8 cellular contexts compared by ENCODE assay signal in the genomic region with DNA sequence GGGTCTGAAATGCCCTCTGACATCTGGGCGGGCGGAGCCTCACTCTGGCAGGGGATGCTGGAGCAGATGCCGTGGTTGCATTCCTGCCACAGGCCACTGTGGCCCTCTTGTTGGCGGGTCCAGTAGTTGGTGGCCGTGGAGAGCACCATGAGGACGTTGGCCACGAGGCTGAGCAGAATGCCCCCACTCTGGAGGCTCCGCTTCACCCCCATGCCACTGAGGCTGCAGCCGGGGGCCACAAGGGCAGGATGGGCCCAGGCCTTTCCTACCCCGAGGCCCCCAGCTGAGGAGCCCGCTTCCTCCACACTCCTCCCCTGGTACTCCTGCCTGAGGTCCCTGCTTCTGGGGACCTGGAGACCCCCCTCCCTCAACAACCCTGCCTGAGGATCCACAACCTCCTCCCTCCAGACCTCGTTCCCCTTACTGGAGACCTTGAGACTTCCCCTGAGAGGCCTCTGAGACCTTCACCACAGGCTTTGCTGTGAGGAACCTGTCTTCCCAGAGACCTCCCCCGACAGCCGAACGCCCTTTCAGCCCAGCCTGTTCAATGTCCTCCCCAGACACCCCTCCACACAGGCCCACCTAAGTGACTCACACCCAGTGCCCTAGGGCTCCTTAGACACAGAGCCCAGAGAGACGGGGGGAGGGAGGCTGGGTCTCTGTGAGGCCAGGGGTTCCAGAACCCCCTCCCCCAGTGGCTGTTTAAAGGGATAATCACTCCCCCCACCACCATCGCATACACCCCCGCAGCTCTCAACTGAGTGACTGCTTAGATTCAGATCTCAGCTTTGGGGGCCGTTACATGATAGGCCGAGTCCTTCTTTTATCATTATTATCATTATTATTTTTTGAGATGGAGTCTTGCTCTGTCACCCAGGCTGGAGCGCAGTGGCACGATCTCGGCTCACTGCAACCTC. TPM values are rescaled to one million over a fixed set of nuclear protein-coding genes. Genes with fewer than 3 reads are reported as not detected.
DNase-seq lines count a peak whose midpoint lies in the region; ATAC-seq and TF ChIP-seq lines count a peak whose summit lies in the region.

A gene with protein sequence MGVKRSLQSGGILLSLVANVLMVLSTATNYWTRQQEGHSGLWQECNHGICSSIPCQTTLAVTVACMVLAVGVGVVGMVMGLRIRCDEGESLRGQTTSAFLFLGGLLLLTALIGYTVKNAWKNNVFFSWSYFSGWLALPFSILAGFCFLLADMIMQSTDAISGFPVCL (minus strand): TSS at position 638 of the 917 bp plus-strand sequence. CDS start 426 bp downstream, at position 212.

- peaks cover 61 to 83% (median 77%) of the 10 kb centered on the region in 4 donors for H3K4me1 Mint-ChIP-seq in naive thymus-derived CD8-positive, alpha-beta T cell

- no peaks in the 10 kb centered on the region for H3K36me3 Mint-ChIP-seq in naive thymus-derived CD8-positive, alpha-beta T cell

- H3K4me1 ChIP-seq in SJCRH30 = peaks cover 7% of the 10 kb centered on the region; the same call in 1 of the 2 replicates
- H3K4me1 ChIP-seq in duodenal mucosa (ENCODE audit: control insufficient read depth in 1 of 2, insufficient read depth in 2 of 2, low read length in 2 of 2) = peaks cover 6 to 26% of the 10 kb centered on the region in 2 donors

- no peaks in the 10 kb centered on the region for H3K27me3 Mint-ChIP-seq in naive thymus-derived CD8-positive, alpha-beta T cell

- H3K36me3 ChIP-seq in GM06990 (ENCODE audit: control insufficient read depth, insufficient read depth, low read length) (no peaks in the 10 kb centered on the region), SJCRH30 (no peaks in the 10 kb centered on the region), duodenal mucosa (ENCODE audit: control insufficient read depth in 1 of 2, insufficient read depth in 2 of 2, low read length in 2 of 2) (no peaks in the 10 kb centered on the region)

- H3K27ac ChIP-seq in SJCRH30 (peak within 1 kb of the TSS; percentile 99), duodenal mucosa (ENCODE audit: low read depth, low read length) (peak within 1 kb of the TSS; percentile 62)

- no peak for ATAC-seq in naive thymus-derived CD8-positive, alpha-beta T cell
- ATAC-seq in HG03439 (IDR thresholded peaks at IDR 0.05; ENCODE audit: unreplicated experiment) (no peak), HG02763 (IDR thresholded peaks at IDR 0.05; ENCODE audit: unreplicated experiment) (no peak), HG02588 (IDR thresholded peaks at IDR 0.05; ENCODE audit: unreplicated experiment) (no peak)

- H3K4me3 ChIP-seq in GM06990 (replicated peaks; ENCODE audit: low read depth, low read length) = peak within 1 kb of the TSS; percentile 89
- peak within 1 kb of the TSS; percentile 68 for H3K4me3 ChIP-seq in SJCRH30
- peak within 1 kb of the TSS; percentile 90 to 95 for H3K4me3 ChIP-seq in duodenal mucosa (ENCODE audit: low read depth in 1 of 2, low read length in 2 of 2)

- H3K9me3 ChIP-seq in SJCRH30 (replicated peaks) = no peaks in the 10 kb centered on the region
- no peaks in the 10 kb centered on the region for H3K9me3 ChIP-seq in duodenal mucosa (ENCODE audit: control insufficient read depth in 1 of 2, low read length in 2 of 2)

- no peaks in the 10 kb centered on the region for H3K9me3 Mint-ChIP-seq in naive thymus-derived CD8-positive, alpha-beta T cell

- POLR2A ChIA-PET in naive thymus-derived CD8-positive, alpha-beta T cell (lab: Charles Lee) = interaction anchor here (1.3 to 1.5 kb wide), 5 partner anchors 14 to 245 kb away, joined by 3 to 5 read pairs (median 4); no protein-coding TSS in a partner anchor

- no peak for DNase-seq in GM06990 (ENCODE audit: extremely low read depth, insufficient read length)
- peak; percentile 21 to 22 for DNase-seq in SJCRH30
- DNase-seq in naive thymus-derived CD8-positive, alpha-beta T cell = peak in 6 of 10 donors; percentile 10 to 54 (median 30)
- no peak for DNase-seq in GM10266 (ENCODE audit: extremely low spot score)

- peak within 1 kb of the TSS; percentile 91 to 98 (median 96) for H3K27ac Mint-ChIP-seq in naive thymus-derived CD8-positive, alpha-beta T cell

- peak within 1 kb of the TSS; percentile 56 to 96 for H3K9ac ChIP-seq in duodenal mucosa (ENCODE audit: low read depth in 1 of 2, low read length in 2 of 2)

- H3K27me3 ChIP-seq in GM06990 (replicated peaks; ENCODE audit: control insufficient read depth, insufficient read depth, low read length) (no peaks in the 10 kb centered on the region), SJCRH30 (no peaks in the 10 kb centered on the region), duodenal mucosa (ENCODE audit: control insufficient read depth in 1 of 2, insufficient read depth in 2 of 2, low read length in 2 of 2) (no peaks in the 10 kb centered on the region)

- TF ChIP-seq CTCF in GM06990 (IDR thresholded peaks at IDR 0.05; ENCODE audit: insufficient read depth, low read length, poor library complexity, severe bottlenecking) = no peak
- TF ChIP-seq CTCF in GM10266 (IDR thresholded peaks at IDR 0.05; ENCODE audit: control insufficient read depth, insufficient read depth, low read depth, missing control alignments) = no peak

- H3K4me3 Mint-ChIP-seq in naive thymus-derived CD8-positive, alpha-beta T cell = peak within 1 kb of the TSS; percentile 93 to 100 (median 98)

RNA-seq across cellular contexts. Expression of the gene that starts here (rescaled TPM):
- not detected in 2 replicates for total RNA-seq in SJCRH30 (2014; rRNA removed; shearing (Covaris generic))
- 1 to 10 TPM in 1 of 2 experiments, under 1 TPM in 1; 0.73 to 1.7 TPM for total RNA-seq in naive thymus-derived CD8-positive, alpha-beta T cell
- polyA plus RNA-seq in naive thymus-derived CD8-positive, alpha-beta T cell = not detected

Comparison
In these comparisons a context has a peak if more than half of its experiments do, and no peak if none do; other contexts are left out.
1. Peak in DNase-seq, H3K4me3 ChIP-seq and H3K27ac ChIP-seq in SJCRH30; RNA of the gene not detected or under 1 TPM.
2. DNase-seq: peak in naive thymus-derived CD8-positive, alpha-beta T cell (6 of 10); none in GM06990 (single experiment) and GM10266 (single experiment).
3. Peak in every context shown above with its lines, with median percentiles within 50 percentile points of each other: H3K4me3 ChIP-seq.